ENCODE assay signal across 32 cellular contexts in the genomic region with DNA sequence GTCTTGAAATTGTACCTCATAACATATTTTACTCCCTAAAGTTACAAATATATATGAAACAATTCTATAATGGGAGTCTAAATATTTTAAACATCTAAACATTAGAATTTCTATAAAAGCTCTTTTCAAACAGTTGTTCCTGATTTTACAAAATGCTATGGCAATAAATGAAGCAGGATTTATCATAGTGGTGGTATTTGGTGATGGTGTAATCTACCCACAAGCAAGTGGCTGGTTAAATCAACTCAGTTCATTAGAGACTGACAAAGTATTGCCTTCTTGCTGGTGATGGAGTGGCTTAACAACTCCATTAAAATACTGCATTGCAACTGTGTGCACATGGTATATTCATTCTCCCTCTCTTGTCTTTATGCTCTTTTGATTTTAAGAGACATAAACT.
"Had no signal": no experiment of that assay in that cellular context is flagged by ENCODE, and none has a peak within 500 bp of the region (broad histone marks: within the 10 kb centered on the region; RNA-seq: fewer than 3 reads in every experiment).

No MANE protein-coding gene starts in this region.

- DNase-seq: activated B cell treated with CpG ODN at 0.5 μM for 24 hours; activated CD4-positive, alpha-beta memory T cell treated with anti-CD3 and anti-CD28 coated beads, Interleukin-2, amount 10 ng/mL, durations not matched to agents 7 days and 5 days; activated CD4-positive, alpha-beta T cell treated with anti-CD3 and anti-CD28 coated beads for 4 hours; activated CD4-positive, CD25-positive, alpha-beta regulatory T cell treated with anti-CD3 and anti-CD28 coated beads, Interleukin-2, amount 50 U/mL, for 72 hours; activated CD8-positive, alpha-beta memory T cell treated with anti-CD3 and anti-CD28 coated beads for 24 hours; activated CD8-positive, alpha-beta memory T cell treated with anti-CD3 and anti-CD28 coated beads, Interleukin-2, amount 10 ng/mL, durations not matched to agents 7 days and 5 days; activated CD8-positive, alpha-beta memory T cell treated with anti-CD3 and anti-CD28 coated beads, Interleukin-2, amount 50 U/mL, for 48 hours; activated effector memory CD4-positive, alpha-beta T cell treated with Interleukin-2 at 50 U/mL for 16 hours; activated naive CD4-positive, alpha-beta T cell; activated naive CD4-positive, alpha-beta T cell treated with anti-CD3 and anti-CD28 coated beads, Interleukin-2, amount 50 U/mL, for 16 hours; activated naive CD8-positive, alpha-beta T cell treated with anti-CD3 and anti-CD28 coated beads for 36 hours; activated T-cell treated with anti-CD3 and anti-CD28 coated beads, Interleukin-2, amount 50 U/mL, for 48 hours; amygdala; body of pancreas; NCI-H1105; NCI-H1436; NCI-H1694; NCI-H2029 treated with DMSO at 0.1 percent for 48 hours; NCI-H2107; NCI-H2171; NCI-H510A; NCI-H526; NCI-H748 treated with DMSO at 0.1 percent for 48 hours; NK-92 treated with Interleukin-12 subunit alpha and Interleukin-12 subunit beta, amount 100 ng/mL, for 24 hours; PC-3; Peyer's patch; RPMI8226; SIG-M5; T-helper 1 cell; T-helper 2 cell; T-helper 9 cell had no signal

- ATAC-seq: activated CD8-positive, alpha-beta memory T cell treated with anti-CD3 and anti-CD28 coated beads, Interleukin-2, amount 10 ng/mL, durations not matched to agents 7 days and 5 days; body of pancreas; PC-3; SK-N-SH treated with all-trans-retinoic acid at 6 μM for 48 hours had no signal
